8 cellular contexts compared by ENCODE assay signal in the genomic region with DNA sequence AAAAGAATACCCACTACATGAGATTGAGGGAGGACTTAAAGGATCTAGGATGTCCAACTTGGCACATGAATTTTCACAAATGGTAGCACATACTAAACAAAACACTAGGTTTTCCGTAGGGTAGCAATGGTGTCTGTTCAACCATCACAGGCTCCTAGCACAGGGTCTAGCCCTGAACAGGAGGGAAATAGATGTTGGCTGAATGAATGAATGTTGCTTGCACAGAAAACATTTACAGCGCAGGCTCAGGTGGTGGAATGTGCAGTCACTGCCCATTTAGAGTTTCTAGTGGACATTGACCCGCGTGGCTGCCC. TPM values are rescaled to one million over a fixed set of nuclear protein-coding genes. Genes with fewer than 3 reads are reported as not detected.
DNase-seq lines count a peak whose midpoint lies in the region; ATAC-seq and TF ChIP-seq lines count a peak whose summit lies in the region.

No MANE protein-coding gene starts in this region.

- no peak for TF ChIP-seq CTCF in CD8-positive, alpha-beta T cell (IDR thresholded peaks at IDR 0.05)

- peak overlapping the region; percentile 98 for H3K4me3 ChIP-seq in CD8-positive, alpha-beta T cell (ENCODE audit: low read depth, low read length)
- H3K4me3 ChIP-seq in ectodermal cell (ENCODE audit: insufficient read depth, low read depth, low read length) (peak overlapping the region; percentile 61), trophoblast cell (ENCODE audit: low read depth, low read length) (no peak overlapping the region)

- H3K9me3 Mint-ChIP-seq in CD8-positive, alpha-beta T cell = no peaks in the 10 kb centered on the region
- no peaks in the 10 kb centered on the region for H3K9me3 Mint-ChIP-seq in IgD-negative memory B cell

- H3K14ac ChIP-seq in trophoblast cell (ENCODE audit: low read length) = no peak overlapping the region

- no peak overlapping the region for H2BK12ac ChIP-seq in trophoblast cell (ENCODE audit: low read length)

- POLR2A ChIA-PET in CD8-positive, alpha-beta T cell (lab: Charles Lee) = interaction anchor here (0.8 to 2.2 kb wide), 15 partner anchors 8 to 369 kb away, joined by 3 to 13 read pairs (median 3); a partner anchor contains a TSS

- no peak for DNase-seq in CD8-positive, alpha-beta T cell
- no peak for DNase-seq in trophoblast cell
- no peak for DNase-seq in epidermal melanocyte (ENCODE audit: insufficient read length, low spot score)
- DNase-seq in HK-2 (ENCODE audit: unreplicated experiment) = no peak

- intact Hi-C loops in CD8-positive, alpha-beta T cell (cut with DNase I, micrococcal nuclease) = loop anchor here (1.0 to 10.0 kb wide), 6 partner anchors 36 to 1326 kb away; a partner anchor contains a TSS

- no peak overlapping the region for H3K9ac ChIP-seq in trophoblast cell (ENCODE audit: low read length)

- no peak overlapping the region for H3K4ac ChIP-seq in trophoblast cell (ENCODE audit: low read depth, low read length)

- H3K4me3 Mint-ChIP-seq in CD8-positive, alpha-beta T cell = peak overlapping the region; percentile 91
- peak overlapping the region; percentile 93 to 99 (median 98) for H3K4me3 Mint-ChIP-seq in IgD-negative memory B cell

- no peaks in the 10 kb centered on the region for H3K9me3 ChIP-seq in CD8-positive, alpha-beta T cell (ENCODE audit: low read length)
- H3K9me3 ChIP-seq in ectodermal cell (ENCODE audit: control insufficient read depth, low read length) (no peaks in the 10 kb centered on the region), trophoblast cell (ENCODE audit: insufficient read depth, low read depth, low read length) (no peaks in the 10 kb centered on the region)

- no peak overlapping the region for H2AK5ac ChIP-seq in trophoblast cell (ENCODE audit: low read length)

- peak overlapping the region; percentile 83 for H3K4me2 ChIP-seq in trophoblast cell (ENCODE audit: low read length)

- peaks cover 54% of the 10 kb centered on the region for H3K4me1 Mint-ChIP-seq in CD8-positive, alpha-beta T cell (ENCODE audit: low read depth)
- H3K4me1 Mint-ChIP-seq in IgD-negative memory B cell = peaks cover 37 to 46% (median 42%) of the 10 kb centered on the region in 3 donors

- CTCF ChIA-PET in CD8-positive, alpha-beta T cell (lab: Charles Lee) = interaction anchor here (1.0 to 2.2 kb wide), 4 partner anchors 8 to 149 kb away, joined by 3 to 14 read pairs (median 4); no protein-coding TSS in a partner anchor

- no peak overlapping the region for H3K23ac ChIP-seq in trophoblast cell (ENCODE audit: low read length)

- H4K91ac ChIP-seq in trophoblast cell (ENCODE audit: low read depth, low read length) = no peak overlapping the region

- H4K8ac ChIP-seq in trophoblast cell (ENCODE audit: low read depth, low read length) = no peak overlapping the region

- H2BK120ac ChIP-seq in trophoblast cell (ENCODE audit: insufficient read depth, low read length, poor library complexity) = no peak overlapping the region

- no peak overlapping the region for H3K18ac ChIP-seq in trophoblast cell (ENCODE audit: low read length)

- peaks cover 23% of the 10 kb centered on the region for H3K36me3 Mint-ChIP-seq in CD8-positive, alpha-beta T cell
- peaks cover 4% of the 10 kb centered on the region for H3K36me3 Mint-ChIP-seq in IgD-negative memory B cell

- no peak overlapping the region for H2BK5ac ChIP-seq in trophoblast cell (ENCODE audit: low read depth, low read length, poor library complexity)

- H3K27me3 Mint-ChIP-seq in CD8-positive, alpha-beta T cell (ENCODE audit: low read depth) = no peaks in the 10 kb centered on the region
- H3K27me3 Mint-ChIP-seq in IgD-negative memory B cell = peaks cover 4% of the 10 kb centered on the region

- no peak overlapping the region for H2AFZ ChIP-seq in trophoblast cell (ENCODE audit: insufficient read depth, low read length, poor library complexity)

- no peak overlapping the region for H4K12ac ChIP-seq in trophoblast cell (ENCODE audit: low read depth, low read length)

- H3K4me1 ChIP-seq in CD8-positive, alpha-beta T cell (ENCODE audit: insufficient read depth, low read length) = peaks cover 48% of the 10 kb centered on the region
- H3K4me1 ChIP-seq in ectodermal cell (ENCODE audit: control insufficient read depth, insufficient read depth, low read length) (peaks cover 21% of the 10 kb centered on the region), trophoblast cell (ENCODE audit: control insufficient read depth in 1 of 2, insufficient read depth in 2 of 2, low read length in 2 of 2) (peaks cover 2 to 8% of the 10 kb centered on the region in 2 experiments)

- no peak for ATAC-seq in CD8-positive, alpha-beta T cell
- ATAC-seq in GM21526 (IDR thresholded peaks at IDR 0.05; ENCODE audit: low FRiP score, unreplicated experiment) (peak; percentile 15), HG03469 (IDR thresholded peaks at IDR 0.05; ENCODE audit: unreplicated experiment) (no peak)

- peak overlapping the region; percentile 97 for H3K27ac Mint-ChIP-seq in CD8-positive, alpha-beta T cell
- H3K27ac Mint-ChIP-seq in IgD-negative memory B cell = peak overlapping the region; percentile 95 to 99 (median 98)

- H3K36me3 ChIP-seq in CD8-positive, alpha-beta T cell (ENCODE audit: insufficient read depth, low read length) = no peaks in the 10 kb centered on the region
- H3K36me3 ChIP-seq in ectodermal cell (ENCODE audit: control insufficient read depth, insufficient read depth, low read length) (no peaks in the 10 kb centered on the region), trophoblast cell (ENCODE audit: control insufficient read depth in 1 of 2, insufficient read depth in 2 of 2, low read length in 2 of 2) (no peaks in the 10 kb centered on the region)

- H3K79me2 ChIP-seq in trophoblast cell (ENCODE audit: control insufficient read depth, insufficient read depth, low read length, poor library complexity) = peaks cover 8% of the 10 kb centered on the region

- peaks cover 8% of the 10 kb centered on the region for H3K79me1 ChIP-seq in trophoblast cell (ENCODE audit: low read length)

- H3K27ac ChIP-seq in CD8-positive, alpha-beta T cell (ENCODE audit: low read depth, low read length) = peak overlapping the region; percentile 85
- H3K27ac ChIP-seq in ectodermal cell (ENCODE audit: insufficient read depth, low read depth, low read length, poor library complexity, severe bottlenecking) (no peak overlapping the region), trophoblast cell (ENCODE audit: low read depth, low read length) (no peak overlapping the region)

- 12 to 16% methylated on average over 4 of the region's 4 CpGs for WGBS in ectodermal cell, 2 experiments
- no CpG with 5 or more reads among the region's 4 CpGs for WGBS in trophoblast cell (ENCODE audit: extremely low coverage, insufficient coverage, insufficient read length)

- no peaks in the 10 kb centered on the region for H3K27me3 ChIP-seq in CD8-positive, alpha-beta T cell (ENCODE audit: insufficient read depth, low read length)
- peaks cover 17% of the 10 kb centered on the region for H3K27me3 ChIP-seq in ectodermal cell (ENCODE audit: control insufficient read depth, insufficient read depth, low read length, poor library complexity, severe bottlenecking)
- H3K27me3 ChIP-seq in trophoblast cell (ENCODE audit: insufficient read depth, low read length) = no peaks in the 10 kb centered on the region

RNA-seq across cellular contexts. Expression of a gene that starts 1.9 kb away (rescaled TPM):
- total RNA-seq in CD8-positive, alpha-beta T cell = 100 to 1,000 TPM in 1 of 2 experiments, 10 to 100 TPM in 1; 92.3 to 105 TPM
- 78.2 TPM for polyA plus RNA-seq in IgD-negative memory B cell
- polyA plus RNA-seq in ectodermal cell (2013, experiment 1 of 4) = 20.0 TPM
- 24.2 TPM for polyA plus RNA-seq in ectodermal cell (2013, experiment 2 of 4)
- polyA plus RNA-seq in ectodermal cell (2013, experiment 3 of 4) = 18.4 TPM
- polyA plus RNA-seq in ectodermal cell (2013, experiment 4 of 4) = 21.6 TPM
- polyA plus RNA-seq in trophoblast cell (2013) = 23.6 and 25.6 TPM in 2 replicates
